ENCODE assay signal across 1 cellular context in genomic region chr19:46697142-46697960, GRCh38.
TF ChIP-seq lines count a peak whose summit lies in the region.

No MANE protein-coding gene starts in this region.

TF ChIP-seq in K562, 482 proteins besides CTCF, POLR2A, EP300 and RAD21 (continued from another document and continues in another):
- TF ChIP-seq, protein P1, sequence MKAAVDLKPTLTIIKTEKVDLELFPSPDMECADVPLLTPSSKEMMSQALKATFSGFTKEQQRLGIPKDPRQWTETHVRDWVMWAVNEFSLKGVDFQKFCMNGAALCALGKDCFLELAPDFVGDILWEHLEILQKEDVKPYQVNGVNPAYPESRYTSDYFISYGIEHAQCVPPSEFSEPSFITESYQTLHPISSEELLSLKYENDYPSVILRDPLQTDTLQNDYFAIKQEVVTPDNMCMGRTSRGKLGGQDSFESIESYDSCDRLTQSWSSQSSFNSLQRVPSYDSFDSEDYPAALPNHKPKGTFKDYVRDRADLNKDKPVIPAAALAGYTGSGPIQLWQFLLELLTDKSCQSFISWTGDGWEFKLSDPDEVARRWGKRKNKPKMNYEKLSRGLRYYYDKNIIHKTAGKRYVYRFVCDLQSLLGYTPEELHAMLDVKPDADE (conservative IDR thresholded peaks at IDR 0.05; ENCODE audit: control insufficient read depth, low read depth, low read length), result no peak
- no peak for TF ChIP-seq TFAM (CRISPR knock-in tag; conservative IDR thresholded peaks at IDR 0.05)
- TF ChIP-seq, protein P2, sequence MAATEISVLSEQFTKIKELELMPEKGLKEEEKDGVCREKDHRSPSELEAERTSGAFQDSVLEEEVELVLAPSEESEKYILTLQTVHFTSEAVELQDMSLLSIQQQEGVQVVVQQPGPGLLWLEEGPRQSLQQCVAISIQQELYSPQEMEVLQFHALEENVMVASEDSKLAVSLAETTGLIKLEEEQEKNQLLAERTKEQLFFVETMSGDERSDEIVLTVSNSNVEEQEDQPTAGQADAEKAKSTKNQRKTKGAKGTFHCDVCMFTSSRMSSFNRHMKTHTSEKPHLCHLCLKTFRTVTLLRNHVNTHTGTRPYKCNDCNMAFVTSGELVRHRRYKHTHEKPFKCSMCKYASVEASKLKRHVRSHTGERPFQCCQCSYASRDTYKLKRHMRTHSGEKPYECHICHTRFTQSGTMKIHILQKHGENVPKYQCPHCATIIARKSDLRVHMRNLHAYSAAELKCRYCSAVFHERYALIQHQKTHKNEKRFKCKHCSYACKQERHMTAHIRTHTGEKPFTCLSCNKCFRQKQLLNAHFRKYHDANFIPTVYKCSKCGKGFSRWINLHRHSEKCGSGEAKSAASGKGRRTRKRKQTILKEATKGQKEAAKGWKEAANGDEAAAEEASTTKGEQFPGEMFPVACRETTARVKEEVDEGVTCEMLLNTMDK (IDR thresholded peaks at IDR 0.05; ENCODE audit: borderline replicate concordance, insufficient read depth, low read depth, low read length, poor library complexity, severe bottlenecking), result no peak
- TF ChIP-seq, protein P3, sequence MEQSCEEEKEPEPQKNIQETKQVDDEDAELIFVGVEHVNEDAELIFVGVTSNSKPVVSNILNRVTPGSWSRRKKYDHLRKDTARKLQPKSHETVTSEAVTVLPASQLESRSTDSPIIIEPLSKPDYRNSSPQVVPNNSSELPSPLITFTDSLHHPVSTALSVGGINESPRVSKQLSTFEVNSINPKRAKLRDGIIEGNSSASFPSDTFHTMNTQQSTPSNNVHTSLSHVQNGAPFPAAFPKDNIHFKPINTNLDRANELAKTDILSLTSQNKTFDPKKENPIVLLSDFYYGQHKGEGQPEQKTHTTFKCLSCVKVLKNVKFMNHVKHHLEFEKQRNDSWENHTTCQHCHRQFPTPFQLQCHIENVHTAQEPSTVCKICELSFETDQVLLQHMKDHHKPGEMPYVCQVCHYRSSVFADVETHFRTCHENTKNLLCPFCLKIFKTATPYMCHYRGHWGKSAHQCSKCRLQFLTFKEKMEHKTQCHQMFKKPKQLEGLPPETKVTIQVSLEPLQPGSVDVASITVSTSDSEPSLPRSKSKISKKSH (CRISPR knock-in tag; IDR thresholded peaks at IDR 0.05), result no peak
- no peak for TF ChIP-seq NFXL1 (CRISPR knock-in tag; IDR thresholded peaks at IDR 0.05)
- TF ChIP-seq, protein P4, sequence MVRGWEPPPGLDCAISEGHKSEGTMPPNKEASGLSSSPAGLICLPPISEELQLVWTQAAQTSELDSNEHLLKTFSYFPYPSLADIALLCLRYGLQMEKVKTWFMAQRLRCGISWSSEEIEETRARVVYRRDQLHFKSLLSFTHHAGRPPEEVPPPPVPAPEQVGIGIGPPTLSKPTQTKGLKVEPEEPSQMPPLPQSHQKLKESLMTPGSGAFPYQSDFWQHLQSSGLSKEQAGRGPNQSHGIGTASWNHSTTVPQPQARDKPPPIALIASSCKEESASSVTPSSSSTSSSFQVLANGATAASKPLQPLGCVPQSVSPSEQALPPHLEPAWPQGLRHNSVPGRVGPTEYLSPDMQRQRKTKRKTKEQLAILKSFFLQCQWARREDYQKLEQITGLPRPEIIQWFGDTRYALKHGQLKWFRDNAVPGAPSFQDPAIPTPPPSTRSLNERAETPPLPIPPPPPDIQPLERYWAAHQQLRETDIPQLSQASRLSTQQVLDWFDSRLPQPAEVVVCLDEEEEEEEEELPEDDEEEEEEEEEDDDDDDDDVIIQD (CRISPR knock-in tag; IDR thresholded peaks at IDR 0.05), result no peak
- TF ChIP-seq ZNF398 (CRISPR knock-in tag; IDR thresholded peaks at IDR 0.05), result no peak
- TF ChIP-seq BHLHE40 (IDR thresholded peaks at IDR 0.05; ENCODE audit: low read length), result peak; percentile 74
- TF ChIP-seq IRF9 (tag; IDR thresholded peaks at IDR 0.05), result no peak
- TF ChIP-seq ZNF212 (CRISPR knock-in tag; IDR thresholded peaks at IDR 0.05), result no peak
- TF ChIP-seq RBM17 (IDR thresholded peaks at IDR 0.05; ENCODE audit: borderline replicate concordance, low read depth, low read length), result no peak
- no peak for TF ChIP-seq ZKSCAN3 (CRISPR knock-in tag; IDR thresholded peaks at IDR 0.05)
- TF ChIP-seq ZNF347 (CRISPR knock-in tag; IDR thresholded peaks at IDR 0.05; ENCODE audit: low read depth), result no peak
- TF ChIP-seq ZNF316 (IDR thresholded peaks at IDR 0.05), result no peak
- TF ChIP-seq CEBPG (CRISPR knock-in tag; IDR thresholded peaks at IDR 0.05), result peak; percentile 98
- peak; percentile 46 to 85 for TF ChIP-seq CEBPG (tag; conservative IDR thresholded peaks at IDR 0.05 in 1 of 2, IDR thresholded peaks at IDR 0.05 in 1 of 2)
- no peak for TF ChIP-seq NCOA2 (IDR thresholded peaks at IDR 0.05; ENCODE audit: partially characterized antibody in 2 of 2)
- no peak for TF ChIP-seq CHD4 (IDR thresholded peaks at IDR 0.05; ENCODE audit: insufficient read depth, insufficient replicate concordance, low read depth, low read length, poor library complexity, severe bottlenecking)
- TF ChIP-seq KDM1A (IDR thresholded peaks at IDR 0.05), result no peak
- peak; percentile 80 for TF ChIP-seq MYC (IDR thresholded peaks at IDR 0.05; ENCODE audit: low read depth, low read length)
- TF ChIP-seq MYC (CRISPR knock-in tag; IDR thresholded peaks at IDR 0.05; ENCODE audit: borderline replicate concordance, low read depth), result no peak
- TF ChIP-seq HLTF (IDR thresholded peaks at IDR 0.05), result no peak
- TF ChIP-seq, protein P5, sequence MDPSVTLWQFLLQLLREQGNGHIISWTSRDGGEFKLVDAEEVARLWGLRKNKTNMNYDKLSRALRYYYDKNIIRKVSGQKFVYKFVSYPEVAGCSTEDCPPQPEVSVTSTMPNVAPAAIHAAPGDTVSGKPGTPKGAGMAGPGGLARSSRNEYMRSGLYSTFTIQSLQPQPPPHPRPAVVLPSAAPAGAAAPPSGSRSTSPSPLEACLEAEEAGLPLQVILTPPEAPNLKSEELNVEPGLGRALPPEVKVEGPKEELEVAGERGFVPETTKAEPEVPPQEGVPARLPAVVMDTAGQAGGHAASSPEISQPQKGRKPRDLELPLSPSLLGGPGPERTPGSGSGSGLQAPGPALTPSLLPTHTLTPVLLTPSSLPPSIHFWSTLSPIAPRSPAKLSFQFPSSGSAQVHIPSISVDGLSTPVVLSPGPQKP (CRISPR knock-in tag; IDR thresholded peaks at IDR 0.05), result no peak
- no peak for TF ChIP-seq HDAC8 (tag; IDR thresholded peaks at IDR 0.05)
- no peak for TF ChIP-seq ZNF76 (CRISPR knock-in tag; IDR thresholded peaks at IDR 0.05; ENCODE audit: borderline replicate concordance)
- no peak for TF ChIP-seq ZNF23 (CRISPR knock-in tag; IDR thresholded peaks at IDR 0.05)
- TF ChIP-seq NR4A1 (CRISPR knock-in tag; IDR thresholded peaks at IDR 0.05), result no peak
- no peak for TF ChIP-seq NR4A1 (tag; IDR thresholded peaks at IDR 0.05)
- no peak for TF ChIP-seq HIVEP1 (CRISPR knock-in tag; IDR thresholded peaks at IDR 0.05)
- no peak for TF ChIP-seq HOXB6 (CRISPR knock-in tag; IDR thresholded peaks at IDR 0.05; ENCODE audit: borderline replicate concordance)
- TF ChIP-seq GATAD2B (IDR thresholded peaks at IDR 0.05; ENCODE audit: borderline replicate concordance), result no peak
- TF ChIP-seq NR2F6 (CRISPR knock-in tag; IDR thresholded peaks at IDR 0.05), result no peak
- TF ChIP-seq CREBBP (IDR thresholded peaks at IDR 0.05; ENCODE audit: low read depth, low read length), result no peak
- no peak for TF ChIP-seq SPI1 (IDR thresholded peaks at IDR 0.05; ENCODE audit: borderline replicate concordance, low read depth, low read length)
- TF ChIP-seq KDM2B (CRISPR knock-in tag; IDR thresholded peaks at IDR 0.05), result no peak
- TF ChIP-seq CREB3 (tag; conservative IDR thresholded peaks at IDR 0.05; ENCODE audit: low read depth), result no peak
- no peak for TF ChIP-seq TAF15 (IDR thresholded peaks at IDR 0.05; ENCODE audit: low read depth, low read length)
- peak in 1 of 2 experiments; percentile 40; a peak in 1 of 4 replicates for TF ChIP-seq TEAD1 (CRISPR knock-in tag; IDR thresholded peaks at IDR 0.05)
- TF ChIP-seq TSC22D4 (tag; IDR thresholded peaks at IDR 0.05), result no peak
- no peak for TF ChIP-seq KAT8 (IDR thresholded peaks at IDR 0.05; ENCODE audit: low read depth)
- TF ChIP-seq BRD9 (IDR thresholded peaks at IDR 0.05; ENCODE audit: low read depth, partially characterized antibody), result no peak
- TF ChIP-seq, protein P6, sequence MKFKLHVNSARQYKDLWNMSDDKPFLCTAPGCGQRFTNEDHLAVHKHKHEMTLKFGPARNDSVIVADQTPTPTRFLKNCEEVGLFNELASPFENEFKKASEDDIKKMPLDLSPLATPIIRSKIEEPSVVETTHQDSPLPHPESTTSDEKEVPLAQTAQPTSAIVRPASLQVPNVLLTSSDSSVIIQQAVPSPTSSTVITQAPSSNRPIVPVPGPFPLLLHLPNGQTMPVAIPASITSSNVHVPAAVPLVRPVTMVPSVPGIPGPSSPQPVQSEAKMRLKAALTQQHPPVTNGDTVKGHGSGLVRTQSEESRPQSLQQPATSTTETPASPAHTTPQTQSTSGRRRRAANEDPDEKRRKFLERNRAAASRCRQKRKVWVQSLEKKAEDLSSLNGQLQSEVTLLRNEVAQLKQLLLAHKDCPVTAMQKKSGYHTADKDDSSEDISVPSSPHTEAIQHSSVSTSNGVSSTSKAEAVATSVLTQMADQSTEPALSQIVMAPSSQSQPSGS (CRISPR knock-in tag; IDR thresholded peaks at IDR 0.05), result no peak
- TF ChIP-seq, protein P7, sequence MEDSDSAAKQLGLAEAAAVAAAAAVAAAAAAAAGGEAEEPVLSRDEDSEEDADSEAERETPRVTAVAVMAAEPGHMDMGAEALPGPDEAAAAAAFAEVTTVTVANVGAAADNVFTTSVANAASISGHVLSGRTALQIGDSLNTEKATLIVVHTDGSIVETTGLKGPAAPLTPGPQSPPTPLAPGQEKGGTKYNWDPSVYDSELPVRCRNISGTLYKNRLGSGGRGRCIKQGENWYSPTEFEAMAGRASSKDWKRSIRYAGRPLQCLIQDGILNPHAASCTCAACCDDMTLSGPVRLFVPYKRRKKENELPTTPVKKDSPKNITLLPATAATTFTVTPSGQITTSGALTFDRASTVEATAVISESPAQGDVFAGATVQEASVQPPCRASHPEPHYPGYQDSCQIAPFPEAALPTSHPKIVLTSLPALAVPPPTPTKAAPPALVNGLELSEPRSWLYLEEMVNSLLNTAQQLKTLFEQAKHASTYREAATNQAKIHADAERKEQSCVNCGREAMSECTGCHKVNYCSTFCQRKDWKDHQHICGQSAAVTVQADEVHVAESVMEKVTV (CRISPR knock-in tag; IDR thresholded peaks at IDR 0.05), result no peak
- TF ChIP-seq ZBTB33 (CRISPR knock-in tag; IDR thresholded peaks at IDR 0.05), result no peak
- TF ChIP-seq ZNF431 (CRISPR knock-in tag; IDR thresholded peaks at IDR 0.05), result no peak
- peak; percentile 72 for TF ChIP-seq USF2 (CRISPR knock-in tag; IDR thresholded peaks at IDR 0.05)
- no peak for TF ChIP-seq NFE2L1 (tag; IDR thresholded peaks at IDR 0.05; ENCODE audit: borderline replicate concordance, low read depth)
- TF ChIP-seq ZBTB8A (IDR thresholded peaks at IDR 0.05; ENCODE audit: partially characterized antibody), result no peak
- TF ChIP-seq BRCA1 (IDR thresholded peaks at IDR 0.05), result no peak
- TF ChIP-seq BRCA1 (CRISPR knock-in tag; IDR thresholded peaks at IDR 0.05), result no peak
- peak; percentile 14; the same call in 1 of the 2 replicates for TF ChIP-seq TOE1 (IDR thresholded peaks at IDR 0.05; ENCODE audit: borderline replicate concordance)
- TF ChIP-seq TOE1 (CRISPR knock-in tag; IDR thresholded peaks at IDR 0.05; ENCODE audit: borderline replicate concordance, low read depth), result no peak
- peak; percentile 28; the same call in 1 of the 2 replicates for TF ChIP-seq DMBX1 (CRISPR knock-in tag; IDR thresholded peaks at IDR 0.05; ENCODE audit: borderline replicate concordance)
- no peak for TF ChIP-seq MTA2 (IDR thresholded peaks at IDR 0.05; ENCODE audit: low read depth)
